Comparison of ENCODE assay signal across 9 cellular contexts in genomic region chr20:47058236-47058635, GRCh38.
"Had no signal": no experiment of that assay in that cellular context is flagged by ENCODE, and none has a peak within 500 bp of the region (broad histone marks: within the 10 kb centered on the region; RNA-seq: fewer than 3 reads in every experiment).

No MANE protein-coding gene starts in this region.

- H3K36me3 ChIP-seq: HAP-1 had no signal

- H3K27ac ChIP-seq: GM23248 had no signal

- DNase-seq: GM23248, GOT3, H7, H9, HCEC 1CT, HFFc6 had no signal

- H3K4me3 ChIP-seq: GM23248, GM23338, HAP-1 had no signal

- H3K4me1 ChIP-seq: HAP-1 had no signal

- ATAC-seq: GM23338, HCT116 had no signal
